Comparison of ENCODE assay signal across 34 cellular contexts in genomic region chr6:143294265-143294664, GRCh38.
"Had no signal": no experiment of that assay in that cellular context is flagged by ENCODE, and none has a peak within 500 bp of the region (broad histone marks: within the 10 kb centered on the region; RNA-seq: fewer than 3 reads in every experiment).

No MANE protein-coding gene starts in this region.

- H3K27me3 ChIP-seq: MG63 had no signal

- H3K4me3 ChIP-seq: MG63 had no signal

- H3K36me3 ChIP-seq: MG63 had no signal

- DNase-seq: Karpas-422, Kasumi-1, MG63, MM.1S, MV-4-11, NCI-H1048, NCI-H1092, NCI-H1092 treated with DMSO at 0.1 percent for 48 hours, NCI-H1105, NCI-H1105 treated with DMSO at 0.1 percent for 48 hours, NCI-H1417, NCI-H1417 treated with DMSO at 0.1 percent for 48 hours, NCI-H1436, NCI-H1436 treated with DMSO at 0.1 percent for 48 hours, NCI-H146, NCI-H1694, NCI-H1694 treated with DMSO at 0.1 percent for 48 hours, NCI-H187, NCI-H187 treated with DMSO at 0.1 percent for 48 hours, NCI-H1930, NCI-H2029, NCI-H2029 treated with DMSO at 0.1 percent for 48 hours, NCI-H2081, NCI-H2081 treated with DMSO at 0.1 percent for 48 hours, NCI-H2107, NCI-H2171, NCI-H2171 treated with DMSO at 0.1 percent for 48 hours, NCI-H2227 treated with DMSO at 0.1 percent for 48 hours, NCI-H226, NCI-H345, NCI-H446, NCI-H446 treated with DMSO at 0.1 percent for 48 hours, NCI-H510A, NCI-H510A treated with DMSO at 0.1 percent for 48 hours had no signal
